In the genomic region with DNA sequence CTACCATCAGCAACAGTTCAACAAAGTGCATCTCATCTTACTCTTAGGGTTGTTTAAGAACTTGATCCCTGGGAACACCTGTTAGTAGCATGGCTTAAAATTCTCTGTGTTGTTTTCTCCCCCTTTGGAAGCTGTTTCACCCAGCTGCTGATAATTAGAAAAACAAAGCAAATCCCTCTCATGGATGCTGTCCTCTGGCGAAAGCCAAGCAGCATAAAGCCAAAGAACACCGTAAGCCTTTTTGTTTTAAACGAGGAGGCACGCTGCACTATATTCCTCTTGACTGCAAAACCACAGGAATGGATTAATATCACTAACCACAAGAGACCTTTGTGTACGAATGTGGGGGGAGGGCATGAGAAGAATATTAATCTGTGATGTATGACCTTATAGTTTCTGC, we compare ENCODE assay signal across 12 cellular contexts.
DNase-seq lines count a peak whose midpoint lies in the region; ATAC-seq, FAIRE-seq and TF ChIP-seq lines count a peak whose summit lies in the region.
"Had no signal": no experiment of that assay in that cellular context is flagged by ENCODE, and none has a peak within 500 bp of the region (broad histone marks: within the 10 kb centered on the region; RNA-seq: fewer than 3 reads in every experiment).

No MANE protein-coding gene starts in this region.

- no peaks in the 10 kb centered on the region for H3K36me3 ChIP-seq in bronchial epithelial cell (ENCODE audit: control insufficient read depth, insufficient read depth, low read length)

- no peak for TF ChIP-seq CTCF in AG09319 (IDR thresholded peaks at IDR 0.05; ENCODE audit: low read depth, low read length)
- TF ChIP-seq CTCF in bronchial epithelial cell (IDR thresholded peaks at IDR 0.05; ENCODE audit: insufficient read depth, low read length, severe bottlenecking): no peak

- no peak for FAIRE-seq in bronchial epithelial cell (lab: Jason Lieb, UNC)

- DNase-seq in AG09319 (ENCODE audit: extremely low read depth, low read depth): peak; percentile 44
- peak; percentile 27 for DNase-seq in NCI-H2107 (lab: John Stamatoyannopoulos, UW)
- peak; percentile 14 for DNase-seq in bronchial epithelial cell (ENCODE audit: low read depth)
- DNase-seq in kidney glomerular epithelial cell (lab: John Stamatoyannopoulos, UW): peak; percentile 15
- no peak for DNase-seq in T-helper 2 cell
- no peak for DNase-seq in HuH-7.5 (ENCODE audit: low spot score)
- DNase-seq: body of pancreas, erythroblast, NCI-H2081 had no signal

- no peak overlapping the region for H3K4me3 ChIP-seq in bronchial epithelial cell (ENCODE audit: low read depth, low read length)
- H3K4me3 ChIP-seq: body of pancreas, lung had no signal

- H3K27me3 ChIP-seq in bronchial epithelial cell (ENCODE audit: control insufficient read depth, insufficient read depth, low read length): no peaks in the 10 kb centered on the region
- H3K27me3 ChIP-seq: body of pancreas had no signal

- ATAC-seq in GM18511 (IDR thresholded peaks at IDR 0.05; ENCODE audit: unreplicated experiment) (no peak), HG03520 (IDR thresholded peaks at IDR 0.05; ENCODE audit: unreplicated experiment) (no peak)
- ATAC-seq: body of pancreas had no signal

Comparison
In these comparisons a context has a peak if more than half of its experiments do, and no peak if none do; other contexts are left out.
1. DNase-seq: peak in AG09319 (single experiment), NCI-H2107 (single experiment), bronchial epithelial cell (single experiment) and kidney glomerular epithelial cell (single experiment); none in T-helper 2 cell (0 of 5) and HuH-7.5 (single experiment).